Comparison of ENCODE assay signal across 8 cellular contexts in the genomic region with DNA sequence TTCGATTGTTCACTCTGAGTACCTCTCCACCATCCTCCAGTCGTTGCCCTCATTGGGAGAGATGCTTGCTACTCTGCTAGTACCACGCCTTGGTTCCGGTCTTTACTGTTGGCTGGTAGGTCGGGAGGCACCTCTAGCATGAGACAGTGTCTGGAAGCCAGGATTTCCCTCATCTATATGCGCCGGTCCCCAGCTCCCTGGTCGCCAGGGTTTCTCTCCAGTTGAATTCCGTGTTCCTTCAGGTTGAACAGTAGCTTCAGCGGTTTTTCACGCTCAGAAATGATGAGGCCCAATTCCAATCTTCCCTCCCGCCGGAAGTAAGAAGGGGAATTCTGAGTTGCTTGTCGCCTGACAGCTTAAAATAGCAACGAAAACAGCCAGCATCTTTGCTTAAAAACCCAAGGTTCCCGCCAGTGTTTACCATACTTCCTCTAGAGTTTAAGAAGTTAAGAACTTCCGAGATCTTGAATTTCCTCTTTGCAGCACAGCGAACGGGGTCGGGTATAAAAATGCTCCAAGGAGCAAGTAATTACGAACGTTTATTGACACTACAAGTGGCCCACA. TPM values are rescaled to one million over a fixed set of nuclear protein-coding genes. Genes with fewer than 3 reads are reported as not detected.
A peak's percentile ranks its signal among the peaks of the same experiment; 100 is the strongest.
DNase-seq lines count a peak whose midpoint lies in the region; ATAC-seq and TF ChIP-seq lines count a peak whose summit lies in the region.

No MANE protein-coding gene starts in this region.

- no peaks in the 10 kb centered on the region for H4K20me1 ChIP-seq in PC-9 (ENCODE audit: insufficient read depth)

- H3K9me2 ChIP-seq in PC-9 (ENCODE audit: insufficient read depth) = no peaks in the 10 kb centered on the region

- CTCF ChIA-PET in PC-9 (lab: Charles Lee) = no interaction called here

- H3K27me3 ChIP-seq in neuron (ENCODE audit: insufficient read depth, low read length) = no peaks in the 10 kb centered on the region
- peaks cover 12% of the 10 kb centered on the region; the same call in 1 of the 2 replicates for H3K27me3 ChIP-seq in PC-9 (ENCODE audit: insufficient read depth, low read depth)

- peak overlapping the region; percentile 99 for H3K27ac Mint-ChIP-seq in dendritic cell treated with granulocyte-macrophage colony-stimulating factor and Interleukin-4, amounts not matched to agents 40 ng/mL and 50 ng/mL, for 4 days

- H3K4me1 Mint-ChIP-seq in dendritic cell treated with granulocyte-macrophage colony-stimulating factor and Interleukin-4, amounts not matched to agents 40 ng/mL and 50 ng/mL, for 4 days (ENCODE audit: low read depth) = peaks cover 36% of the 10 kb centered on the region

- peak; percentile 43 for DNase-seq in NCI-H1436 (lab: John Stamatoyannopoulos, UW)
- DNase-seq in NCI-H1436 treated with DMSO at 0.1 percent for 48 hours (lab: John Stamatoyannopoulos, UW) = no peak
- DNase-seq in T-helper 22 cell (ENCODE audit: low read depth) = peak; percentile 56
- no peak for DNase-seq in NCI-H2196 (lab: John Stamatoyannopoulos, UW; ENCODE audit: unreplicated experiment)
- no peak for DNase-seq in PC-9

- no peaks in the 10 kb centered on the region for H3K9me3 ChIP-seq in neuron (ENCODE audit: low read length)
- no peaks in the 10 kb centered on the region for H3K9me3 ChIP-seq in PC-9 (ENCODE audit: insufficient read depth, low read depth)

- peaks cover 8% of the 10 kb centered on the region for H3K4me1 ChIP-seq in neuron (ENCODE audit: insufficient read depth, low read length)
- H3K4me1 ChIP-seq in PC-9 (replicated peaks; ENCODE audit: insufficient read depth) = peaks cover 30% of the 10 kb centered on the region

- no peaks in the 10 kb centered on the region for H3K27me3 Mint-ChIP-seq in dendritic cell treated with granulocyte-macrophage colony-stimulating factor and Interleukin-4, amounts not matched to agents 40 ng/mL and 50 ng/mL, for 4 days

- peak; percentile 25 for ATAC-seq in HG03108 (IDR thresholded peaks at IDR 0.05; ENCODE audit: unreplicated experiment)

- no peaks in the 10 kb centered on the region for H3K9me3 Mint-ChIP-seq in dendritic cell treated with granulocyte-macrophage colony-stimulating factor and Interleukin-4, amounts not matched to agents 40 ng/mL and 50 ng/mL, for 4 days

- no peak overlapping the region for H3K4me2 ChIP-seq in PC-9

- H2AFZ ChIP-seq in neuron (ENCODE audit: low read depth, low read length) = peak overlapping the region; percentile 93
- no peak overlapping the region for H2AFZ ChIP-seq in PC-9

- BruUV-seq in PC-9 (replicated peaks; lab: Mats Ljungman, UMichigan) = no TSS peak

- no peaks in the 10 kb centered on the region for H3K79me2 ChIP-seq in PC-9 (ENCODE audit: low read depth)

- intact Hi-C loops in dendritic cell treated with granulocyte-macrophage colony-stimulating factor and Interleukin-4, amounts not matched to agents 40 ng/mL and 50 ng/mL, for 4 days (cut with micrococcal nuclease) = loop anchor here (5.0 kb wide), 2 partner anchors 197 to 277 kb away; no protein-coding TSS in a partner anchor
- intact Hi-C loops in PC-9 (cut with micrococcal nuclease; ENCODE audit: unreplicated experiment) = loop anchor here (5.0 kb wide), 2 partner anchors 127 to 483 kb away; no protein-coding TSS in a partner anchor

- H3K4me3 ChIP-seq in neuron (ENCODE audit: low read length) (peak overlapping the region; percentile 80), PC-9 (no peak overlapping the region)

- POLR2A ChIA-PET in PC-9 (lab: Charles Lee; ENCODE audit: unreplicated experiment) = no interaction called here

- no peak overlapping the region for H3K27ac ChIP-seq in PC-9

- H3K36me3 Mint-ChIP-seq in dendritic cell treated with granulocyte-macrophage colony-stimulating factor and Interleukin-4, amounts not matched to agents 40 ng/mL and 50 ng/mL, for 4 days (ENCODE audit: low read depth) = peaks cover 50% of the 10 kb centered on the region

- H3K4me3 Mint-ChIP-seq in dendritic cell treated with granulocyte-macrophage colony-stimulating factor and Interleukin-4, amounts not matched to agents 40 ng/mL and 50 ng/mL, for 4 days = peak overlapping the region; percentile 99

- H3K36me3 ChIP-seq in neuron (ENCODE audit: insufficient read depth, low read length) (no peaks in the 10 kb centered on the region), PC-9 (ENCODE audit: low read depth) (no peaks in the 10 kb centered on the region)

- no peaks in the 10 kb centered on the region; the same call in 1 of the 2 replicates for H3F3A ChIP-seq in PC-9 (ENCODE audit: insufficient read depth, low read depth)

- no peak for TF ChIP-seq CTCF in PC-9 (conservative IDR thresholded peaks at IDR 0.05)

RNA-seq across cellular contexts. Expression of gene ST8SIA4, which starts 1.3 kb away (rescaled TPM):
- 2.1 and 2.4 TPM in 2 replicates for total RNA-seq in PC-9 (2021)

Comparison
In these comparisons a context has a peak if more than half of its experiments do, and no peak if none do; other contexts are left out.
1. DNase-seq: peak in NCI-H1436 (single experiment) and T-helper 22 cell (single experiment); none in NCI-H1436 treated with DMSO at 0.1 percent for 48 hours (single experiment), NCI-H2196 (single experiment) and PC-9 (0 of 2).